In genomic region chr1:111862599-111862998, GRCh38 we compare ENCODE assay signal across 1 cellular context.
TF ChIP-seq lines count a peak whose summit lies in the region.

No MANE protein-coding gene starts in this region.

TF ChIP-seq in liver, 16 proteins besides CTCF, POLR2A, EP300 and RAD21 (continued from another document):
- peak; percentile 63 for TF ChIP-seq YY1 (IDR thresholded peaks at IDR 0.05)
- TF ChIP-seq ZBTB33 (IDR thresholded peaks at IDR 0.05), result peak; percentile 74
- TF ChIP-seq RXRA (IDR thresholded peaks at IDR 0.05), result peak; percentile 96 to 99
- peak in 1 of 2 donors; percentile 62 for TF ChIP-seq EGR1 (IDR thresholded peaks at IDR 0.05; ENCODE audit: low read depth in 2 of 2)
- TF ChIP-seq FOXA1 (IDR thresholded peaks at IDR 0.05), result no peak
- peak; percentile 68 for TF ChIP-seq FOXA2 (IDR thresholded peaks at IDR 0.05)
- TF ChIP-seq HNF4A (conservative IDR thresholded peaks at IDR 0.05), result peak; percentile 77 to 90
- peak; percentile 71 for TF ChIP-seq MAX (IDR thresholded peaks at IDR 0.05)
- TF ChIP-seq TAF1 (conservative IDR thresholded peaks at IDR 0.05), result no peak
- TF ChIP-seq HNF4G (IDR thresholded peaks at IDR 0.05), result peak; percentile 21
